ENCODE assay signal across 15 cellular contexts in genomic region chr22:31723699-31724098, GRCh38. TPM values are rescaled to one million over a fixed set of nuclear protein-coding genes. Genes with fewer than 3 reads are reported as not detected.
A peak's percentile ranks its signal among the peaks of the same experiment; 100 is the strongest.
DNase-seq lines count a peak whose midpoint lies in the region; ATAC-seq lines count a peak whose summit lies in the region.
"Had no signal": no experiment of that assay in that cellular context is flagged by ENCODE, and none has a peak within 500 bp of the region (broad histone marks: within the 10 kb centered on the region; RNA-seq: fewer than 3 reads in every experiment).

No MANE protein-coding gene starts in this region.

- peaks cover 2 to 14% of the 10 kb centered on the region in 2 donors for H3K36me3 Mint-ChIP-seq in activated T-cell treated with anti-CD3 and anti-CD28 coated beads, Interleukin-2, amount 50 U/mL, for 72 hours (ENCODE audit: insufficient read depth in 2 of 2)
- peaks cover 76% of the 10 kb centered on the region for H3K36me3 Mint-ChIP-seq in activated T-cell treated with anti-CD3 and anti-CD28 coated beads, Interleukin-2, amount 50 U/mL, for 24 hours (ENCODE audit: low read depth)

- DNase-seq in activated T-cell treated with anti-CD3 and anti-CD28 coated beads, Interleukin-2, amount 50 U/mL, for 72 hours, result no peak
- DNase-seq in activated T-cell treated with anti-CD3 and anti-CD28 coated beads, Interleukin-2, amount 50 U/mL, for 24 hours, result no peak
- DNase-seq in cerebellar cortex (ENCODE audit: low spot score) (peak; percentile 13), posterior vena cava (ENCODE audit: low spot score) (peak; percentile 35), A172 (ENCODE audit: low spot score) (no peak)
- DNase-seq: ACHN; BE2C; C1 segment of cervical spinal cord; Caco-2; CD4-positive, alpha-beta T cell; GDM1; GOT3; H7 had no signal

- intact Hi-C loops in posterior vena cava (cut with DNase I), result no loop called here

- H3K4me3 Mint-ChIP-seq in activated T-cell treated with anti-CD3 and anti-CD28 coated beads, Interleukin-2, amount 50 U/mL, for 72 hours, result no peak overlapping the region
- H3K4me3 Mint-ChIP-seq in activated T-cell treated with anti-CD3 and anti-CD28 coated beads, Interleukin-2, amount 50 U/mL, for 24 hours, result no peak overlapping the region
- H3K4me3 Mint-ChIP-seq: CD4-positive, alpha-beta T cell had no signal

- no peaks in the 10 kb centered on the region for H3K9me3 Mint-ChIP-seq in activated T-cell treated with anti-CD3 and anti-CD28 coated beads, Interleukin-2, amount 50 U/mL, for 72 hours
- no peaks in the 10 kb centered on the region for H3K9me3 Mint-ChIP-seq in activated T-cell treated with anti-CD3 and anti-CD28 coated beads, Interleukin-2, amount 50 U/mL, for 24 hours
- H3K9me3 Mint-ChIP-seq: CD4-positive, alpha-beta T cell had no signal

- H3K27ac Mint-ChIP-seq in activated T-cell treated with anti-CD3 and anti-CD28 coated beads, Interleukin-2, amount 50 U/mL, for 72 hours, result peak overlapping the region; percentile 82
- H3K27ac Mint-ChIP-seq in activated T-cell treated with anti-CD3 and anti-CD28 coated beads, Interleukin-2, amount 50 U/mL, for 24 hours, result no peak overlapping the region
- H3K27ac Mint-ChIP-seq: CD4-positive, alpha-beta T cell had no signal

- no peaks in the 10 kb centered on the region for H3K4me1 Mint-ChIP-seq in activated T-cell treated with anti-CD3 and anti-CD28 coated beads, Interleukin-2, amount 50 U/mL, for 72 hours (ENCODE audit: low read depth)
- peaks cover 2% of the 10 kb centered on the region for H3K4me1 Mint-ChIP-seq in activated T-cell treated with anti-CD3 and anti-CD28 coated beads, Interleukin-2, amount 50 U/mL, for 24 hours (ENCODE audit: low read depth)

- no peaks in the 10 kb centered on the region for H3K27me3 Mint-ChIP-seq in activated T-cell treated with anti-CD3 and anti-CD28 coated beads, Interleukin-2, amount 50 U/mL, for 72 hours (ENCODE audit: low read depth)
- no peaks in the 10 kb centered on the region for H3K27me3 Mint-ChIP-seq in activated T-cell treated with anti-CD3 and anti-CD28 coated beads, Interleukin-2, amount 50 U/mL, for 24 hours
- H3K27me3 Mint-ChIP-seq: CD4-positive, alpha-beta T cell had no signal

- no peak for ATAC-seq in activated T-cell treated with anti-CD3 and anti-CD28 coated beads, Interleukin-2, amount 50 U/mL, for 72 hours (replicated peaks in 1 of 2)
- ATAC-seq in HG02798 (IDR thresholded peaks at IDR 0.05; ENCODE audit: poor library complexity, unreplicated experiment), result no peak
- ATAC-seq: HCT116 had no signal

RNA-seq across cellular contexts. Expression of gene PRR14L, which starts 26.2 kb away (rescaled TPM):
- total RNA-seq in activated T-cell treated with anti-CD3 and anti-CD28 coated beads, Interleukin-2, amount 50 U/mL, for 72 hours, result 10 to 100 TPM; 45.5 to 46.8 TPM
- total RNA-seq in posterior vena cava, result 10 to 100 TPM; 33.6 to 36.7 TPM
- 6.0 and 6.5 TPM in 2 replicates for total RNA-seq in A172 (2014; rRNA removed; shearing (Covaris generic))

RNA-seq across cellular contexts. Expression of gene DEPDC5, which starts 30.1 kb away (rescaled TPM):
- 10 to 100 TPM; 34.1 to 38.1 TPM for total RNA-seq in activated T-cell treated with anti-CD3 and anti-CD28 coated beads, Interleukin-2, amount 50 U/mL, for 72 hours
- total RNA-seq in posterior vena cava, result 10 to 100 TPM; 20.2 to 25.4 TPM
- total RNA-seq in A172 (2014; rRNA removed; shearing (Covaris generic)), result 1.9 and 5.8 TPM in 2 replicates

Comparison
In these comparisons a context has a peak if more than half of its experiments do, and no peak if none do; other contexts are left out.
1. DNase-seq: peak in cerebellar cortex (single experiment) and posterior vena cava (single experiment); none in activated T-cell treated with anti-CD3 and anti-CD28 coated beads, Interleukin-2, amount 50 U/mL, for 72 hours (0 of 2), activated T-cell treated with anti-CD3 and anti-CD28 coated beads, Interleukin-2, amount 50 U/mL, for 24 hours (single experiment) and A172 (single experiment).